Comparison of ENCODE assay signal across 8 cellular contexts in the genomic region with DNA sequence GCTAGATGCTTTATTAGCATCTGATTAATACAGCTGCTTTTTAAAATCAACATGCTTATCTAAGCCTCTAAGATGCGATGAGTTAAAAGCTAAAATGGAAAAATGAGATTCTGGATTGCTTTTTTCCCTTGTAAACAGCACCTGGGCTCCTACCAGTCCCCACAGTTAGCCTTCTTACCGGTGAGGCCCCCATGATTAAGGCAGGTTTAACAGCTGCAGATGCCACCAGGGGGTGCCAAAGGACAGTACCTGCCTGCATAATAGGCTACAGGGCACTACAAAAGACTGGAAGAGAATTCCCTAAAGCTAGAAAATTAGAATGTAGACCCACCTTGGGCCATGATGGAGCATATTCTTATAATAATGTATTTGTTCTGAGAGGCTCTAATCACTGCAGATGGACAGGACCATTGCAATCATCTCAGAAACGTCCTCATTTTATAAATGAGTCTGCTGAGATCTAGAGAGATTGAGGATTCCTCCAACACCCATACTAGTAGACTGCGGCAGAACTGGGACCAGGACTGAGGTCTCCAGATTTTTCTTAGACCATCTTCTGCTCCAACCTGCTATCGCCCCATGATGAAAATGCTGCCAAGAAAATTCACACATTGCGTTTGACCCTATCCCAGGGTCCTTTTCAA.
DNase-seq lines count a peak whose midpoint lies in the region; ATAC-seq and TF ChIP-seq lines count a peak whose summit lies in the region.

No MANE protein-coding gene starts in this region.

- no peak overlapping the region for H3K4me3 ChIP-seq in HCT116 (replicated peaks in 1 of 2; ENCODE audit: low read depth in 1 of 2, low read length in 2 of 2)
- no peak overlapping the region for H3K4me3 ChIP-seq in MM.1S (ENCODE audit: low read length)
- H3K4me3 ChIP-seq in adrenal gland: no peak overlapping the region
- H3K4me3 ChIP-seq in hepatocyte: no peak overlapping the region
- no peak overlapping the region for H3K4me3 ChIP-seq in spleen

- POLR2A ChIA-PET in HCT116 (lab: Charles Lee): interaction anchor here (0.9 kb wide), 1 partner anchor 9 kb away, joined by 3 read pairs; no protein-coding TSS in a partner anchor

- TF ChIP-seq POLR2A in HCT116 (IDR thresholded peaks at IDR 0.05; ENCODE audit: borderline replicate concordance, extremely low read depth, insufficient read depth, insufficient read length) (no peak), adrenal gland (IDR thresholded peaks at IDR 0.05) (no peak), spleen (IDR thresholded peaks at IDR 0.05) (no peak)

- H4K20me1 ChIP-seq in HCT116 (ENCODE audit: insufficient read depth) (no peaks in the 10 kb centered on the region), MM.1S (ENCODE audit: insufficient read depth, low read length) (no peaks in the 10 kb centered on the region), hepatocyte (ENCODE audit: insufficient read depth, poor library complexity, severe bottlenecking) (no peaks in the 10 kb centered on the region)

- DNase-seq in HCT116 (ENCODE audit: low read depth, low spot score) (peak; percentile 62), MM.1S (peak; percentile 69), SW 1271 (lab: John Stamatoyannopoulos, UW) (peak; percentile 15 to 41), adrenal gland (peak; percentile 56 to 87 (median 74)), hepatocyte (ENCODE audit: low spot score) (peak; percentile 79), spleen (peak; percentile 74), cerebellar nuclear complex (lab: John Stamatoyannopoulos, UW) (no peak)

- H3K9ac ChIP-seq in HCT116 (ENCODE audit: low read length) (no peak overlapping the region), MM.1S (ENCODE audit: low read length) (no peak overlapping the region)

- H3K4me2 ChIP-seq in HCT116 (ENCODE audit: low read length): no peak overlapping the region
- H3K4me2 ChIP-seq in MM.1S (ENCODE audit: low read depth, low read length): no peak overlapping the region
- H3K4me2 ChIP-seq in hepatocyte: no peak overlapping the region

- H3K27me3 ChIP-seq in HCT116 (ENCODE audit: insufficient read depth, low read length): no peaks in the 10 kb centered on the region
- H3K27me3 ChIP-seq in MM.1S (replicated peaks; ENCODE audit: insufficient read depth, low read length): no peaks in the 10 kb centered on the region
- no peaks in the 10 kb centered on the region for H3K27me3 ChIP-seq in adrenal gland
- peaks cover 6% of the 10 kb centered on the region for H3K27me3 ChIP-seq in hepatocyte
- H3K27me3 ChIP-seq in spleen (replicated peaks in 1 of 7): peaks cover 0 to 15% (median 0%) of the 10 kb centered on the region in 7 donors

- H3F3A ChIP-seq in MM.1S (ENCODE audit: insufficient read depth, low read length): peaks cover 9% of the 10 kb centered on the region; the same call in 1 of the 2 replicates

- H3K79me2 ChIP-seq in HCT116 (ENCODE audit: insufficient read depth, low read length) (no peaks in the 10 kb centered on the region), MM.1S (ENCODE audit: low read length) (no peaks in the 10 kb centered on the region), hepatocyte (no peaks in the 10 kb centered on the region)

- peak; percentile 76 for TF ChIP-seq CTCF in GM12874 (IDR thresholded peaks at IDR 0.05; ENCODE audit: insufficient read depth, low read depth, low read length)
- TF ChIP-seq CTCF in HCT116 (IDR thresholded peaks at IDR 0.05 in 2 of 3, conservative IDR thresholded peaks at IDR 0.05 in 1 of 3; ENCODE audit: borderline replicate concordance in 1 of 3, insufficient read depth in 1 of 3, low read depth in 2 of 3, low read length in 2 of 3): peak; percentile 75 to 87 (median 86)
- peak; percentile 83 for TF ChIP-seq CTCF in MM.1S (IDR thresholded peaks at IDR 0.05; ENCODE audit: low read length)
- TF ChIP-seq CTCF in adrenal gland (IDR thresholded peaks at IDR 0.05): peak; percentile 59 to 83 (median 68)
- TF ChIP-seq CTCF in hepatocyte (IDR thresholded peaks at IDR 0.05; ENCODE audit: poor library complexity): peak; percentile 70
- peak in 10 of 11 experiments; percentile 12 to 66 (median 54) for TF ChIP-seq CTCF in spleen (IDR thresholded peaks at IDR 0.05 in 8 of 11, conservative IDR thresholded peaks at IDR 0.05 in 3 of 11)

- H3K9me2 ChIP-seq in HCT116 (ENCODE audit: insufficient read depth) (no peaks in the 10 kb centered on the region), MM.1S (replicated peaks; ENCODE audit: insufficient read depth, low read length) (no peaks in the 10 kb centered on the region), hepatocyte (replicated peaks; ENCODE audit: insufficient read depth) (no peaks in the 10 kb centered on the region)

- no peaks in the 10 kb centered on the region for H3K4me1 ChIP-seq in HCT116 (ENCODE audit: control insufficient read depth in 1 of 2, insufficient read depth in 2 of 2, low read length in 2 of 2)
- peaks cover 41% of the 10 kb centered on the region for H3K4me1 ChIP-seq in MM.1S (ENCODE audit: low read length)
- no peaks in the 10 kb centered on the region for H3K4me1 ChIP-seq in adrenal gland (replicated peaks in 1 of 2)
- H3K4me1 ChIP-seq in hepatocyte (ENCODE audit: insufficient read depth): peaks cover 20% of the 10 kb centered on the region
- H3K4me1 ChIP-seq in spleen: no peaks in the 10 kb centered on the region

- ATAC-seq in HCT116: peak; percentile 100

- TF ChIP-seq RAD21 in HCT116 (IDR thresholded peaks at IDR 0.05; ENCODE audit: low read depth): peak; percentile 89

- intact Hi-C loops in HCT116 (cut with micrococcal nuclease): loop anchor here (1.0 to 10.0 kb wide), 5 partner anchors 132 to 952 kb away; no protein-coding TSS in a partner anchor
- intact Hi-C loops in adrenal gland (cut with DNase I): loop anchor here in 1 of 2 donors (5.0 kb wide), 1 partner anchor 549 kb away; no protein-coding TSS in a partner anchor
- intact Hi-C loops in spleen (cut with DNase I; ENCODE audit: low total_unique reads): no loop called here

- WGBS in adrenal gland, 4 donors: 57 to 63% (median 60%) methylated on average over 6 of the region's 6 CpGs
- WGBS in hepatocyte (ENCODE audit: low lambda C conversion rate, missing lambda C conversion rate): 59% methylated on average over 6 of the region's 6 CpGs
- WGBS in spleen, 5 donors: 52 to 57% (median 54%) methylated on average over 6 of the region's 6 CpGs

- no peaks in the 10 kb centered on the region for H3K36me3 ChIP-seq in HCT116 (ENCODE audit: control insufficient read depth in 1 of 2, insufficient read depth in 2 of 2, low read length in 2 of 2)
- no peaks in the 10 kb centered on the region for H3K36me3 ChIP-seq in MM.1S (replicated peaks; ENCODE audit: insufficient read depth, low read length)
- no peaks in the 10 kb centered on the region for H3K36me3 ChIP-seq in adrenal gland (replicated peaks in 1 of 2)
- no peaks in the 10 kb centered on the region for H3K36me3 ChIP-seq in hepatocyte (replicated peaks; ENCODE audit: insufficient read depth, low read depth)
- no peaks in the 10 kb centered on the region for H3K36me3 ChIP-seq in spleen

- CTCF ChIA-PET in HCT116 (lab: Charles Lee): interaction anchor here (0.6 to 4.0 kb wide), 24 partner anchors 11 to 1134 kb away, joined by 3 to 53 read pairs (median 4); no protein-coding TSS in a partner anchor

- H2AFZ ChIP-seq in HCT116 (ENCODE audit: low read depth, low read length, poor library complexity, severe bottlenecking) (no peak overlapping the region), MM.1S (ENCODE audit: low read length) (no peak overlapping the region), hepatocyte (no peak overlapping the region)

- RAD21 ChIA-PET in HCT116 (lab: Charles Lee; ENCODE audit: low non-redundant PET in 1 of 2, low total read pairs in 2 of 2, uncharacterized antibody in 2 of 2, unreplicated experiment in 2 of 2): interaction anchor here (0.5 to 1.0 kb wide), 4 partner anchors 26 to 229 kb away, joined by 3 to 4 read pairs (median 3); no protein-coding TSS in a partner anchor

- no TSS peak for BruUV-seq in HCT116 (replicated peaks; lab: Mats Ljungman, UMichigan)

- H3K9me3 ChIP-seq in HCT116 (ENCODE audit: control insufficient read depth in 1 of 2, insufficient read depth in 1 of 2, low read depth in 1 of 2, low read length in 2 of 2): no peaks in the 10 kb centered on the region
- no peaks in the 10 kb centered on the region for H3K9me3 ChIP-seq in MM.1S (replicated peaks; ENCODE audit: insufficient read depth, low read length)
- H3K9me3 ChIP-seq in adrenal gland (replicated peaks in 1 of 3): no peaks in the 10 kb centered on the region
- H3K9me3 ChIP-seq in hepatocyte (ENCODE audit: low read depth): no peaks in the 10 kb centered on the region
- H3K9me3 ChIP-seq in spleen: no peaks in the 10 kb centered on the region

- no peak overlapping the region for H3K27ac ChIP-seq in HCT116 (ENCODE audit: low read depth, low read length)
- no peak overlapping the region for H3K27ac ChIP-seq in MM.1S (ENCODE audit: low read length)
- no peak overlapping the region for H3K27ac ChIP-seq in adrenal gland
- H3K27ac ChIP-seq in hepatocyte: no peak overlapping the region
- no peak overlapping the region for H3K27ac ChIP-seq in spleen

TF ChIP-seq in HCT116, 20 proteins besides CTCF, POLR2A, EP300 and RAD21:
- peak; percentile 10; the same call in 1 of the 2 replicates for TF ChIP-seq CBX3 (IDR thresholded peaks at IDR 0.05; ENCODE audit: low read depth)
- no peak for TF ChIP-seq POLR2AphosphoS5 (IDR thresholded peaks at IDR 0.05; ENCODE audit: low read depth, low read length)
- TF ChIP-seq YY1 (IDR thresholded peaks at IDR 0.05; ENCODE audit: extremely low read depth, insufficient replicate concordance, low read depth, low read length): peak; percentile 13

Comparison
In these comparisons a context has a peak if more than half of its experiments do, and no peak if none do; other contexts are left out.
1. DNase-seq: peak in HCT116 (single experiment), MM.1S (single experiment), SW 1271 (2 of 2), adrenal gland (7 of 7), hepatocyte (single experiment) and spleen (single experiment); none in cerebellar nuclear complex (0 of 2).
2. Peak in every context shown above with its lines, with median percentiles within 50 percentile points of each other: CTCF ChIP-seq.